ENCODE assay signal across 26 cellular contexts in the genomic region with DNA sequence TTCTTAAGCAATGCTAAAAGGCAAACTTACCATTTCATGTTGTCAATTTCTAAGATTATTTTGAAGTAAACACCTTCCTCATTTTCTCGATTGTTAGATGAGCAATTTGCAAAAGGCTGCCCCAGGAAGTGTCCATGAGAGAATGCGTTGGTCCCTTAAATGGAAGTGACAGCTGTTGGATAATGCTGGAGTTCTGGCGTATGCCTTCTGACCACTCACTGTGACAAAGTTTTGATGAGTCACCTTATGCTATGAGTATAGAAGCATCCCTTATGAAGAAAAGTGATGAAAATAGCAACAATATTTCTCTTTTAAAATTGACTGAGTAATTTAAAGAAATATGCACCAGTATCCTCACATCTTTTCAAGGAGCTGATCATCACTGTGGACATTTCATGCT.
"Had no signal": no experiment of that assay in that cellular context is flagged by ENCODE, and none has a peak within 500 bp of the region (broad histone marks: within the 10 kb centered on the region; RNA-seq: fewer than 3 reads in every experiment).

No MANE protein-coding gene starts in this region.

- DNase-seq: activated CD4-positive, alpha-beta T cell treated with anti-CD3 and anti-CD28 coated beads for 36 hours; activated CD4-positive, alpha-beta T cell treated with anti-CD3 and anti-CD28 coated beads, Interleukin-2, amount 10 ng/mL, durations not matched to agents 7 days and 5 days; activated CD4-positive, alpha-beta T cell treated with anti-CD3 and anti-CD28 coated beads, Interleukin-2, amount 50 U/mL, for 48 hours; activated CD8-positive, alpha-beta memory T cell treated with anti-CD3 and anti-CD28 coated beads, Interleukin-2, amount 50 U/mL, for 48 hours; activated CD8-positive, alpha-beta T cell treated with anti-CD3 and anti-CD28 coated beads, Interleukin-2, amount 10 ng/mL, durations not matched to agents 7 days and 5 days; activated effector memory CD4-positive, alpha-beta T cell treated with Interleukin-2 at 50 U/mL for 16 hours; activated naive CD4-positive, alpha-beta T cell treated with anti-CD3 and anti-CD28 coated beads, Interleukin-2, amount 10 ng/mL, durations not matched to agents 7 days and 5 days; activated naive CD8-positive, alpha-beta T cell treated with anti-CD3 and anti-CD28 coated beads, Interleukin-2, amount 50 U/mL, for 24 hours; activated T-cell treated with anti-CD3 and anti-CD28 coated beads, Interleukin-2, amount 50 U/mL, for 48 hours; central memory CD4-positive, alpha-beta T cell; Karpas-422; MM.1S; MV-4-11; NCI-H1092; NCI-H1436 treated with DMSO at 0.1 percent for 48 hours; NCI-H1694 treated with DMSO at 0.1 percent for 48 hours; NCI-H2029; NCI-H345; NCI-H526; NCI-H748 treated with DMSO at 0.1 percent for 48 hours; NK-92 treated with Interleukin-12 subunit alpha and Interleukin-12 subunit beta, amount 100 ng/mL, for 24 hours; PC-9; Right ventricle myocardium superior; T1000 had no signal

- H3K4me3 ChIP-seq: PC-9, SK-N-MC had no signal

- FAIRE-seq: RCC 7860 had no signal

- ATAC-seq: activated CD4-positive, alpha-beta T cell treated with anti-CD3 and anti-CD28 coated beads for 36 hours; activated CD8-positive, alpha-beta T cell treated with anti-CD3 and anti-CD28 coated beads, Interleukin-2, amount 10 ng/mL, durations not matched to agents 7 days and 5 days; activated naive CD8-positive, alpha-beta T cell treated with anti-CD3 and anti-CD28 coated beads, Interleukin-2, amount 50 U/mL, for 24 hours had no signal

- H3K27ac ChIP-seq: PC-9, SK-N-MC had no signal

- H3K4me2 ChIP-seq: PC-9 had no signal

- H2AFZ ChIP-seq: PC-9 had no signal
